In the genomic region with DNA sequence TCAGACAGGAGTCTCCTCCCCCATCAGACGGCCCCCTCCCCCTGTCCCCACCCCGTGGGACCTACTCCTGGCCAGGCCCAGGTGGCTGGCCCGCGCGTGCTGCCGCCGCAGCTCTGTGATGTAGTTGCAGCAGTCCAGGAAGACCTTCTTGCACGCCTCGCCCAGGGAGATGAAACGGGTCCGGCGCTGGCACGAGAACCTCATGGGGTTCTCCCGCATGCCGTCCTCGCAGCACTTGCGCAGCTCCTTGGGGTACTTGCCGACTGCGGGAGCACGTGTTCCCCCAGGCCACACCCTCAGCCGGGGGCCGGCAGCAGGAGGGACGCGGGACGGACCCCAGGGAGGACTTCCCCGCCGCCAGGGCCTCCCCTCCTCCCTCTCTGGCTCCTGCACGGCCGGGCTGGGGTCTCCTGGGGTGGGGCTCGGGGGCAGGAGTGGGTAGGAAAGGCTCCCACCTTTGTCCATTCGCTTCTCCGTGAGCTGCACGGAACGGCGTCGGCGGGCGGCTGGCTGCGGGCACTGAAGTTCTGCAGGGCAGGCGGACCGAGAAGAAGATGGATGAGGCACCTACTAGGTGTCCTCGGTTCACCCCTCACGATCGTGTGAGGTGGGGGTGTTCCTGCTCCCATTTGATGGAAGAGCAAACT, we compare ENCODE assay signal across 18 cellular contexts. TPM values are rescaled to one million over a fixed set of nuclear protein-coding genes. Genes with fewer than 3 reads are reported as not detected.
DNase-seq lines count a peak whose midpoint lies in the region; ATAC-seq and TF ChIP-seq lines count a peak whose summit lies in the region.
"Had no signal": no experiment of that assay in that cellular context is flagged by ENCODE, and none has a peak within 500 bp of the region (broad histone marks: within the 10 kb centered on the region; RNA-seq: fewer than 3 reads in every experiment).

No MANE protein-coding gene starts in this region.

- no peaks in the 10 kb centered on the region for H3K4me1 ChIP-seq in osteoblast (ENCODE audit: insufficient read depth, low read length)

- no peak overlapping the region for H3K4me2 ChIP-seq in osteoblast (ENCODE audit: insufficient read depth, low read length)

- no peak overlapping the region for H3K4me3 Mint-ChIP-seq in stimulated activated naive CD8-positive, alpha-beta T cell treated with anti-CD3 and anti-CD28 coated beads, Interleukin-15, amount 100 ng/mL, for 72 hours
- H3K4me3 Mint-ChIP-seq: B cell; CD4-positive, alpha-beta memory T cell had no signal

- TF ChIP-seq CTCF in osteoblast (IDR thresholded peaks at IDR 0.05; ENCODE audit: extremely low read depth, low read depth, low read length), result no peak

- no peak overlapping the region for H3K27ac ChIP-seq in osteoblast (ENCODE audit: low read depth, low read length)
- H3K27ac ChIP-seq: HL-60 had no signal

- H3K4me1 Mint-ChIP-seq in stimulated activated naive CD8-positive, alpha-beta T cell treated with anti-CD3 and anti-CD28 coated beads, Interleukin-15, amount 100 ng/mL, for 72 hours, result peaks cover 14% of the 10 kb centered on the region

- no peaks in the 10 kb centered on the region for H3K36me3 ChIP-seq in osteoblast (ENCODE audit: insufficient read depth, low read length)

- ATAC-seq in stimulated activated naive CD8-positive, alpha-beta T cell treated with anti-CD3 and anti-CD28 coated beads, Interleukin-15, amount 100 ng/mL, for 72 hours, result peak; percentile 15
- no peak for ATAC-seq in stimulated activated naive CD8-positive, alpha-beta T cell treated with anti-CD3 and anti-CD28 coated beads, Interleukin-15, Interleukin-2, amounts not matched to agents 100 U/mL and 50 U/mL, for 24 hours
- ATAC-seq in left lobe of liver, result peak; percentile 31
- no peak for ATAC-seq in GM18505 (IDR thresholded peaks at IDR 0.05; ENCODE audit: unreplicated experiment)
- no peak for ATAC-seq in GM18502 (IDR thresholded peaks at IDR 0.05; ENCODE audit: poor library complexity, unreplicated experiment)
- ATAC-seq: HCT116 had no signal

- peaks cover 18% of the 10 kb centered on the region for H3K27me3 ChIP-seq in osteoblast (ENCODE audit: insufficient read depth, low read length)

- no peak for TF ChIP-seq POLR2A in GM18505 (IDR thresholded peaks at IDR 0.05; ENCODE audit: borderline replicate concordance, extremely low read depth, insufficient read depth, insufficient read length)

- H3K9me3 Mint-ChIP-seq in stimulated activated naive CD8-positive, alpha-beta T cell treated with anti-CD3 and anti-CD28 coated beads, Interleukin-15, amount 100 ng/mL, for 72 hours, result no peaks in the 10 kb centered on the region
- H3K9me3 Mint-ChIP-seq: CD4-positive, alpha-beta memory T cell had no signal

- no peak overlapping the region for H3K27ac Mint-ChIP-seq in stimulated activated naive CD8-positive, alpha-beta T cell treated with anti-CD3 and anti-CD28 coated beads, Interleukin-15, amount 100 ng/mL, for 72 hours
- H3K27ac Mint-ChIP-seq: B cell had no signal

- DNase-seq in stimulated activated naive CD8-positive, alpha-beta T cell treated with anti-CD3 and anti-CD28 coated beads, Interleukin-15, amount 100 ng/mL, for 72 hours, result no peak
- no peak for DNase-seq in stimulated activated naive CD8-positive, alpha-beta T cell treated with anti-CD3 and anti-CD28 coated beads, Interleukin-15, Interleukin-2, amounts not matched to agents 100 U/mL and 50 U/mL, for 24 hours
- DNase-seq in left lobe of liver (ENCODE audit: low spot score) (no peak), osteoblast (ENCODE audit: insufficient read length, low spot score, missing footprints) (peak; percentile 78), AG20443 (ENCODE audit: low spot score) (no peak)
- DNase-seq in activated CD4-positive, CD25-positive, alpha-beta regulatory T cell treated with anti-CD3 and anti-CD28 coated beads, Interleukin-2, amount 50 U/mL, for 72 hours, result no peak
- DNase-seq: ACHN; C1 segment of cervical spinal cord; CD4-positive, alpha-beta memory T cell; DMS153; DMS79 treated with DMSO at 0.1 percent for 48 hours; EL had no signal

- no peaks in the 10 kb centered on the region for H3K9me3 ChIP-seq in osteoblast (ENCODE audit: low read depth, low read length)

- peaks cover 44% of the 10 kb centered on the region for H3K27me3 Mint-ChIP-seq in stimulated activated naive CD8-positive, alpha-beta T cell treated with anti-CD3 and anti-CD28 coated beads, Interleukin-15, amount 100 ng/mL, for 72 hours

- no peaks in the 10 kb centered on the region for H4K20me1 ChIP-seq in osteoblast (ENCODE audit: insufficient read depth, low read length)

- H3K4me3 ChIP-seq in osteoblast (ENCODE audit: insufficient read depth, low read length), result no peak overlapping the region

- H2AFZ ChIP-seq in osteoblast (ENCODE audit: low read length), result no peak overlapping the region

- H3K79me2 ChIP-seq in osteoblast (ENCODE audit: insufficient read depth, low read length), result no peaks in the 10 kb centered on the region

RNA-seq across cellular contexts. Expression of gene C3, which starts 13.3 kb away (rescaled TPM):
- total RNA-seq in left lobe of liver, result 11,297 TPM
- total RNA-seq in osteoblast, result 5.0 and 14.1 TPM in 2 replicates

RNA-seq across cellular contexts. Expression of gene GPR108, which starts 30.2 kb away (rescaled TPM):
- 28.8 TPM for total RNA-seq in left lobe of liver
- total RNA-seq in osteoblast, result 42.3 and 52.2 TPM in 2 replicates

RNA-seq across cellular contexts. Expression of gene TRIP10, which starts 32.3 kb away (rescaled TPM):
- 9.0 TPM for total RNA-seq in left lobe of liver
- 32.4 and 36.2 TPM in 2 replicates for total RNA-seq in osteoblast

RNA-seq across cellular contexts. Expression of gene TNFSF14, which starts 37.2 kb away (rescaled TPM):
- 8.3 TPM for total RNA-seq in left lobe of liver
- not detected in 2 replicates for total RNA-seq in osteoblast
- total RNA-seq: A172 had no signal

Comparison
In these comparisons a context has a peak if more than half of its experiments do, and no peak if none do; other contexts are left out.
1. ATAC-seq: peak in stimulated activated naive CD8-positive, alpha-beta T cell treated with anti-CD3 and anti-CD28 coated beads, Interleukin-15, amount 100 ng/mL, for 72 hours (single experiment) and left lobe of liver (single experiment); none in stimulated activated naive CD8-positive, alpha-beta T cell treated with anti-CD3 and anti-CD28 coated beads, Interleukin-15, Interleukin-2, amounts not matched to agents 100 U/mL and 50 U/mL, for 24 hours (single experiment), GM18505 (single experiment) and GM18502 (single experiment).
2. RNA of gene C3, which starts 13.3 kb away (total RNA-seq): 11,297 TPM in left lobe of liver (single experiment); 5.0 to 14.1 TPM in osteoblast; every median in the first group is over 100 times any median in the second.